Comparison of ENCODE assay signal across 13 cellular contexts in the genomic region with DNA sequence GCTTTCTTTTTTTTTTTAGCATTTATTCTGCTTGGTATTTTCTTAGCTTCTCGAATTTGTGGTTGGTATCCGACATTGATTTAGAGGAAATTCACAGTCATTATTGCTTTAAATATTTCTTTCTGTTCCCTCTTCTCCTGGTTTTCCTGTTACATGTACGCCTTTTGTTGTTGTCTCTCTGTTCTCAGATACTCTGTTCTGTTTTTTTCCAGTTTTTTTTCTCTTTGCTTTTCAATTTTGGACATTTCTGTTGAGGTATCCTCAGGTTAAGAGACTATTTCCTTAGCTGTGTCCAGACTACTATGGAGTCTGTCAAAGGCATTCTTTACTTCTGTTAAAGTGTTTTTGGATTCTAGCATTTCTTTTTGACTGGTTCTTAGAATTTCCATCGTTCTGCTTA.
"Had no signal": no experiment of that assay in that cellular context is flagged by ENCODE, and none has a peak within 500 bp of the region (broad histone marks: within the 10 kb centered on the region; RNA-seq: fewer than 3 reads in every experiment).

No MANE protein-coding gene starts in this region.

- ATAC-seq: activated naive CD8-positive, alpha-beta T cell treated with anti-CD3 and anti-CD28 coated beads, Interleukin-2, amount 50 U/mL, for 24 hours; gastroesophageal sphincter had no signal

- H3K9me2 ChIP-seq: SK-N-SH had no signal

- H3K9me3 Mint-ChIP-seq: activated naive CD8-positive, alpha-beta T cell treated with anti-CD3 and anti-CD28 coated beads, Interleukin-2, amount 50 U/mL, for 24 hours; activated T-helper 1 cell treated with anti-CD3 and anti-CD28 coated beads, Interleukin-12 subunit alpha, Interleukin-12 subunit beta, Interleukin-2, Interleukin-4 antibody, amounts not matched to agents 30 ng/mL and 10 ng/mL and 1 ng/mL, durations not matched to agents 14 hours and 24 hours and 36 hours; T-cell had no signal

- H3K4me2 ChIP-seq: SK-N-SH had no signal

- H3K27ac Mint-ChIP-seq: activated naive CD8-positive, alpha-beta T cell treated with anti-CD3 and anti-CD28 coated beads, Interleukin-2, amount 50 U/mL, for 24 hours; activated T-helper 1 cell treated with anti-CD3 and anti-CD28 coated beads, Interleukin-12 subunit alpha, Interleukin-12 subunit beta, Interleukin-2, Interleukin-4 antibody, amounts not matched to agents 30 ng/mL and 10 ng/mL and 1 ng/mL, durations not matched to agents 14 hours and 24 hours and 36 hours had no signal

- H3K4me3 ChIP-seq: dorsolateral prefrontal cortex, gastroesophageal sphincter, thoracic aorta had no signal

- H3K4me3 Mint-ChIP-seq: activated naive CD8-positive, alpha-beta T cell treated with anti-CD3 and anti-CD28 coated beads, Interleukin-2, amount 50 U/mL, for 24 hours; activated T-helper 1 cell treated with anti-CD3 and anti-CD28 coated beads, Interleukin-12 subunit alpha, Interleukin-12 subunit beta, Interleukin-2, Interleukin-4 antibody, amounts not matched to agents 30 ng/mL and 10 ng/mL and 1 ng/mL, durations not matched to agents 14 hours and 24 hours and 36 hours; T-cell had no signal

- DNase-seq: activated CD4-positive, alpha-beta T cell treated with anti-CD3 and anti-CD28 coated beads for 48 hours; activated CD8-positive, alpha-beta memory T cell treated with anti-CD3 and anti-CD28 coated beads, Interleukin-2, amount 50 U/mL, for 48 hours; activated naive CD4-positive, alpha-beta T cell; activated naive CD8-positive, alpha-beta T cell treated with anti-CD3 and anti-CD28 coated beads, Interleukin-2, amount 50 U/mL, for 24 hours; dorsolateral prefrontal cortex; left colon; posterior cingulate gyrus; SK-N-SH; T-cell; T-helper 9 cell had no signal

- H3K4me1 ChIP-seq: gastroesophageal sphincter had no signal

- H3K27me3 Mint-ChIP-seq: activated naive CD8-positive, alpha-beta T cell treated with anti-CD3 and anti-CD28 coated beads, Interleukin-2, amount 50 U/mL, for 24 hours; T-cell had no signal

- H3K27ac ChIP-seq: dorsolateral prefrontal cortex, gastroesophageal sphincter, thoracic aorta had no signal

- H3K9ac ChIP-seq: SK-N-SH had no signal

- H3K36me3 ChIP-seq: gastroesophageal sphincter, thoracic aorta had no signal

- H3K9me3 ChIP-seq: gastroesophageal sphincter, SK-N-SH, thoracic aorta had no signal

- H3K27me3 ChIP-seq: dorsolateral prefrontal cortex, gastroesophageal sphincter had no signal
